ENCODE assay signal across 15 cellular contexts in genomic region chr19:3680939-3681338, GRCh38. TPM values are rescaled to one million over a fixed set of nuclear protein-coding genes. Genes with fewer than 3 reads are reported as not detected.
DNase-seq lines count a peak whose midpoint lies in the region; ATAC-seq and TF ChIP-seq lines count a peak whose summit lies in the region.
"Had no signal": no experiment of that assay in that cellular context is flagged by ENCODE, and none has a peak within 500 bp of the region (broad histone marks: within the 10 kb centered on the region; RNA-seq: fewer than 3 reads in every experiment).

No MANE protein-coding gene starts in this region.

- H2AK5ac ChIP-seq in mesendoderm (ENCODE audit: low read length), result no peak overlapping the region

- H3K4me1 Mint-ChIP-seq in endodermal cell, result peaks cover 23% of the 10 kb centered on the region
- peaks cover 18% of the 10 kb centered on the region for H3K4me1 Mint-ChIP-seq in CD8-positive, alpha-beta T cell (ENCODE audit: low read depth)

- no peak overlapping the region for H2BK120ac ChIP-seq in mesendoderm (ENCODE audit: low read depth, low read length)

- no peaks in the 10 kb centered on the region for H3K79me2 ChIP-seq in mesendoderm (ENCODE audit: control insufficient read depth, insufficient read depth, low read length)

- H3K4me1 ChIP-seq in endodermal cell (ENCODE audit: control insufficient read depth, insufficient read depth, low read length) (peaks cover 6% of the 10 kb centered on the region), mesendoderm (ENCODE audit: control insufficient read depth, low read depth, low read length) (peaks cover 9% of the 10 kb centered on the region)
- peaks cover 4% of the 10 kb centered on the region for H3K4me1 ChIP-seq in CD8-positive, alpha-beta T cell (ENCODE audit: insufficient read depth, low read length)
- H3K4me1 ChIP-seq: Caco-2 had no signal

- TF ChIP-seq CTCF in endodermal cell (conservative IDR thresholded peaks at IDR 0.05), result no peak
- no peak for TF ChIP-seq CTCF in CD8-positive, alpha-beta T cell (IDR thresholded peaks at IDR 0.05)

- H3K56ac ChIP-seq in mesendoderm (ENCODE audit: low read length), result peak overlapping the region; percentile 37

- H4K5ac ChIP-seq in mesendoderm (ENCODE audit: low read length), result no peak overlapping the region

- H3K9ac ChIP-seq in endodermal cell (ENCODE audit: extremely low read depth, low read length, poor library complexity, severe bottlenecking), result no peak overlapping the region
- H3K9ac ChIP-seq in mesendoderm (ENCODE audit: low read length), result no peak overlapping the region

- H3K27me3 Mint-ChIP-seq in endodermal cell (ENCODE audit: insufficient read depth), result no peaks in the 10 kb centered on the region
- H3K27me3 Mint-ChIP-seq in CD8-positive, alpha-beta T cell (ENCODE audit: low read depth), result no peaks in the 10 kb centered on the region
- H3K27me3 Mint-ChIP-seq: CD4-positive, alpha-beta memory T cell had no signal

- POLR2A ChIA-PET in CD8-positive, alpha-beta T cell (lab: Charles Lee), result no interaction called here

- peaks cover 12% of the 10 kb centered on the region for H3K9me3 Mint-ChIP-seq in endodermal cell
- no peaks in the 10 kb centered on the region for H3K9me3 Mint-ChIP-seq in CD8-positive, alpha-beta T cell
- H3K9me3 Mint-ChIP-seq: CD4-positive, alpha-beta memory T cell had no signal

- H2BK5ac ChIP-seq in mesendoderm (ENCODE audit: low read length), result no peak overlapping the region

- H3K4me3 Mint-ChIP-seq in endodermal cell, result no peak overlapping the region
- H3K4me3 Mint-ChIP-seq in CD8-positive, alpha-beta T cell, result no peak overlapping the region
- H3K4me3 Mint-ChIP-seq: CD4-positive, alpha-beta memory T cell had no signal

- H3K4ac ChIP-seq in mesendoderm (ENCODE audit: low read depth, low read length), result no peak overlapping the region

- H3K4me2 ChIP-seq in mesendoderm (ENCODE audit: low read length), result no peak overlapping the region

- no peak overlapping the region for H3K23ac ChIP-seq in mesendoderm (ENCODE audit: low read length)

- H3K36me3 Mint-ChIP-seq in endodermal cell (ENCODE audit: low read depth), result peaks cover 32% of the 10 kb centered on the region
- peaks cover 14% of the 10 kb centered on the region for H3K36me3 Mint-ChIP-seq in CD8-positive, alpha-beta T cell

- DNase-seq in endodermal cell (peak; percentile 44), head of caudate nucleus (peak in 29 of 42 donors; percentile 19 to 71 (median 48)), mesendoderm (no peak), kidney glomerular epithelial cell (lab: John Stamatoyannopoulos, UW) (no peak)
- no peak for DNase-seq in CD8-positive, alpha-beta T cell
- DNase-seq: C1 segment of cervical spinal cord, Caco-2, DMS153, DND-41, H7, HCEC 1CT had no signal

- H3K18ac ChIP-seq in mesendoderm (ENCODE audit: low read length), result no peak overlapping the region

- H3K36me3 ChIP-seq in endodermal cell (ENCODE audit: control insufficient read depth, insufficient read depth, low read length) (peaks cover 20% of the 10 kb centered on the region), mesendoderm (ENCODE audit: control insufficient read depth, insufficient read depth, low read length) (peaks cover 1% of the 10 kb centered on the region)
- peaks cover 4% of the 10 kb centered on the region for H3K36me3 ChIP-seq in CD8-positive, alpha-beta T cell (ENCODE audit: insufficient read depth, low read length)

- peaks cover 10% of the 10 kb centered on the region for H3K79me1 ChIP-seq in mesendoderm (ENCODE audit: low read length)

- ATAC-seq in CD8-positive, alpha-beta T cell, result no peak
- no peak for ATAC-seq in GM18867 (IDR thresholded peaks at IDR 0.05; ENCODE audit: unreplicated experiment)

- H3K27ac ChIP-seq in endodermal cell (ENCODE audit: low read depth, low read length) (no peak overlapping the region), mesendoderm (ENCODE audit: low read depth, low read length) (no peak overlapping the region)
- no peak overlapping the region for H3K27ac ChIP-seq in CD8-positive, alpha-beta T cell (ENCODE audit: low read depth, low read length)

- WGBS in endodermal cell (ENCODE audit: insufficient coverage in 1 of 2, insufficient read length in 1 of 2), 2 experiments, result 89 to 96% methylated on average over 7 to 11 of the region's 12 CpGs
- WGBS in mesendoderm (ENCODE audit: extremely low coverage, insufficient coverage, low lambda C conversion rate), result no CpG with 5 or more reads among the region's 12 CpGs

- no peaks in the 10 kb centered on the region for H3K27me3 ChIP-seq in endodermal cell (ENCODE audit: control insufficient read depth, insufficient read depth, low read length, poor library complexity, severe bottlenecking)
- no peaks in the 10 kb centered on the region for H3K27me3 ChIP-seq in mesendoderm (ENCODE audit: insufficient read depth, low read length, poor library complexity)
- no peaks in the 10 kb centered on the region for H3K27me3 ChIP-seq in CD8-positive, alpha-beta T cell (ENCODE audit: insufficient read depth, low read length)

- H4K8ac ChIP-seq in mesendoderm (ENCODE audit: low read depth, low read length), result no peak overlapping the region

- H3K4me3 ChIP-seq in endodermal cell (ENCODE audit: low read length) (no peak overlapping the region), mesendoderm (ENCODE audit: low read length) (no peak overlapping the region)
- H3K4me3 ChIP-seq in CD8-positive, alpha-beta T cell (ENCODE audit: low read depth, low read length), result no peak overlapping the region

- no peak overlapping the region for H2BK15ac ChIP-seq in mesendoderm (replicated peaks; ENCODE audit: low read depth)

- no peak overlapping the region for H3K27ac Mint-ChIP-seq in endodermal cell
- no peak overlapping the region for H3K27ac Mint-ChIP-seq in CD8-positive, alpha-beta T cell
- H3K27ac Mint-ChIP-seq: CD4-positive, alpha-beta memory T cell had no signal

- intact Hi-C loops in head of caudate nucleus (cut with DNase I), result no loop called here
- intact Hi-C loops in CD8-positive, alpha-beta T cell (cut with DNase I, micrococcal nuclease), result no loop called here

- peaks cover 10% of the 10 kb centered on the region for H3K9me3 ChIP-seq in endodermal cell (ENCODE audit: control insufficient read depth, low read length)
- H3K9me3 ChIP-seq in CD8-positive, alpha-beta T cell (ENCODE audit: low read length), result no peaks in the 10 kb centered on the region

- CTCF ChIA-PET in CD8-positive, alpha-beta T cell (lab: Charles Lee), result no interaction called here

RNA-seq across cellular contexts. Expression of gene PIP5K1C, which starts 19.3 kb away (rescaled TPM):
- 10 to 100 TPM; 43.5 to 51.5 TPM for total RNA-seq in endodermal cell
- 25.0 TPM for polyA plus RNA-seq in endodermal cell (2013, experiment 1 of 2)
- 23.0 TPM for polyA plus RNA-seq in endodermal cell (2013, experiment 2 of 2)
- polyA plus RNA-seq in mesendoderm (2013, experiment 1 of 2), result 15.2 TPM
- polyA plus RNA-seq in mesendoderm (2013, experiment 2 of 2), result 16.0 TPM
- 10 to 100 TPM; 11.4 to 12.2 TPM for total RNA-seq in CD8-positive, alpha-beta T cell

RNA-seq across cellular contexts. Expression of gene TJP3, which starts 27.2 kb away (rescaled TPM):
- total RNA-seq in endodermal cell, result 10 to 100 TPM; 15.7 to 25.9 TPM
- 6.2 TPM for polyA plus RNA-seq in endodermal cell (2013, experiment 1 of 2)
- polyA plus RNA-seq in endodermal cell (2013, experiment 2 of 2), result 3.4 TPM
- 4.2 TPM for polyA plus RNA-seq in mesendoderm (2013, experiment 1 of 2)
- polyA plus RNA-seq in mesendoderm (2013, experiment 2 of 2), result 3.8 TPM
- total RNA-seq in CD8-positive, alpha-beta T cell, result 1 to 10 TPM; 3.4 to 4.6 TPM
- total RNA-seq: A673 had no signal
- polyA plus RNA-seq: BJ had no signal

RNA-seq across cellular contexts. Expression of gene CACTIN, which starts 54.3 kb away (rescaled TPM):
- total RNA-seq in endodermal cell, result 10 to 100 TPM; 31.5 to 33.5 TPM
- polyA plus RNA-seq in endodermal cell (2013, experiment 1 of 2), result 26.1 TPM
- polyA plus RNA-seq in endodermal cell (2013, experiment 2 of 2), result 24.7 TPM
- 25.7 TPM for polyA plus RNA-seq in mesendoderm (2013, experiment 1 of 2)
- 28.3 TPM for polyA plus RNA-seq in mesendoderm (2013, experiment 2 of 2)
- 10 to 100 TPM; 32.5 to 33.0 TPM for total RNA-seq in CD8-positive, alpha-beta T cell

Comparison
In these comparisons a context has a peak if more than half of its experiments do, and no peak if none do; other contexts are left out.
1. DNase-seq: peak in endodermal cell (single experiment) and head of caudate nucleus (29 of 42); none in mesendoderm (single experiment), CD8-positive, alpha-beta T cell (0 of 7) and kidney glomerular epithelial cell (single experiment).